In the genomic region with DNA sequence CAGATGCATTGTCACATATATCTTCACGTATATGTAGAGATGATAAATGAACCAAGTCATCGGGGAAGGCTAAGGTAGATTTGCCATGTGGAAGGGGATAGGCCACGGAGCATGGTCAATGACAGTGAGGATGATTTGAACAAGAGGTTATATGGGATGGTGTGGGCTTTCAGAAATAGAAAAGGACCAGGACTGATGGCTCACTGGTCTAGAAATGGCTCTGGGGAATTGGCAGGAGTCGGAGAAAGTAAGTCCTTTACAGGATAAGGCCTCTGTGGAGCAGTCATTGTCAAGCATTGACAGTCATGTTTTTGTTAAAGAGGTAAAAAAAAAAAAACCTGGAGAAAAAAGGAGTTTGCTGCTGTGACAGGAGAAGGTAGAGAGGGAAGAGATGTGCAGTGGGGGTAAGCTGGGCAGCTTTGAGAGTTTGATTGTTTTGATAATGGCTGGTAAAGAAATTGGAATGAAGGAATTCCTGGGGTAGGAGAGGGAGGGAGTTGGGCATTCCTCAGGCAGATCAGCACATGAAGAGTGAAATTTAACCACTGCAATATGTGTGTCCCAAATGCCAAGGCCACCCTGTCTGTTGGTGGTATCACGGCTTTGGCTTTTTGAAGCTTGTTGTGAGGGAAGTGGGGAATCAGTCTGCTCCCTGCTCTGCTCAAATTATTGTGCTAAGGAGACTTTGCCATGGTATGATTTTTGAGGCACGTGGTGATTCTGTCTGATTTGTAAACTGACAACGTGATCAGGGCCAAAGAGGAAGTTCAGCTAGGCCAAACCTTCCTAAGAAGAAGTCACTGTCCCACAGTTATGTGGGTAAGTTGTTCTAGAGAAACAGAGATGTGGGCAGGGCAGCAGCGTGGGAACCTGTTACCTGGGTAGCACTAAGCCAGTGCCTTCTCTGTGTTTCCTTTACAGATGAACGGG, we compare ENCODE assay signal across 1 cellular context.
TF ChIP-seq lines count a peak whose summit lies in the region.

No MANE protein-coding gene starts in this region.

TF ChIP-seq in K562, 482 proteins besides CTCF, POLR2A, EP300 and RAD21 (continued from another document):
- TF ChIP-seq, protein P1, sequence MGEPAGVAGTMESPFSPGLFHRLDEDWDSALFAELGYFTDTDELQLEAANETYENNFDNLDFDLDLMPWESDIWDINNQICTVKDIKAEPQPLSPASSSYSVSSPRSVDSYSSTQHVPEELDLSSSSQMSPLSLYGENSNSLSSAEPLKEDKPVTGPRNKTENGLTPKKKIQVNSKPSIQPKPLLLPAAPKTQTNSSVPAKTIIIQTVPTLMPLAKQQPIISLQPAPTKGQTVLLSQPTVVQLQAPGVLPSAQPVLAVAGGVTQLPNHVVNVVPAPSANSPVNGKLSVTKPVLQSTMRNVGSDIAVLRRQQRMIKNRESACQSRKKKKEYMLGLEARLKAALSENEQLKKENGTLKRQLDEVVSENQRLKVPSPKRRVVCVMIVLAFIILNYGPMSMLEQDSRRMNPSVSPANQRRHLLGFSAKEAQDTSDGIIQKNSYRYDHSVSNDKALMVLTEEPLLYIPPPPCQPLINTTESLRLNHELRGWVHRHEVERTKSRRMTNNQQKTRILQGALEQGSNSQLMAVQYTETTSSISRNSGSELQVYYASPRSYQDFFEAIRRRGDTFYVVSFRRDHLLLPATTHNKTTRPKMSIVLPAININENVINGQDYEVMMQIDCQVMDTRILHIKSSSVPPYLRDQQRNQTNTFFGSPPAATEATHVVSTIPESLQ (CRISPR knock-in tag; IDR thresholded peaks at IDR 0.05), result no peak
- TF ChIP-seq, protein P2, sequence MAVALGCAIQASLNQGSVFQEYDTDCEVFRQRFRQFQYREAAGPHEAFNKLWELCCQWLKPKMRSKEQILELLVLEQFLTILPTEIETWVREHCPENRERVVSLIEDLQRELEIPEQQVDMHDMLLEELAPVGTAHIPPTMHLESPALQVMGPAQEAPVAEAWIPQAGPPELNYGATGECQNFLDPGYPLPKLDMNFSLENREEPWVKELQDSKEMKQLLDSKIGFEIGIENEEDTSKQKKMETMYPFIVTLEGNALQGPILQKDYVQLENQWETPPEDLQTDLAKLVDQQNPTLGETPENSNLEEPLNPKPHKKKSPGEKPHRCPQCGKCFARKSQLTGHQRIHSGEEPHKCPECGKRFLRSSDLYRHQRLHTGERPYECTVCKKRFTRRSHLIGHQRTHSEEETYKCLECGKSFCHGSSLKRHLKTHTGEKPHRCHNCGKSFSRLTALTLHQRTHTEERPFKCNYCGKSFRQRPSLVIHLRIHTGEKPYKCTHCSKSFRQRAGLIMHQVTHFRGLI (CRISPR knock-in tag; IDR thresholded peaks at IDR 0.05), result no peak
- 0 out of 4 replicates have a peak, but pooled peaks of 1 of the 2 experiments have one; percentile 42 for TF ChIP-seq RCOR1 (IDR thresholded peaks at IDR 0.05; ENCODE audit: borderline replicate concordance in 1 of 2, low read depth in 2 of 2, low read length in 2 of 2)
- no peak for TF ChIP-seq TEAD4 (IDR thresholded peaks at IDR 0.05; ENCODE audit: low read length)
- TF ChIP-seq TEAD4 (CRISPR knock-in tag; IDR thresholded peaks at IDR 0.05; ENCODE audit: borderline replicate concordance), result no peak
- no peak for TF ChIP-seq KAT8 (IDR thresholded peaks at IDR 0.05; ENCODE audit: low read depth)
- TF ChIP-seq KLF16 (IDR thresholded peaks at IDR 0.05), result no peak
- TF ChIP-seq RBFOX2 (IDR thresholded peaks at IDR 0.05; ENCODE audit: low read depth, low read length), result no peak
- no peak for TF ChIP-seq NFE2L1 (tag; IDR thresholded peaks at IDR 0.05; ENCODE audit: borderline replicate concordance, low read depth)
- TF ChIP-seq BCL6 (CRISPR knock-in tag; IDR thresholded peaks at IDR 0.05), result no peak
- TF ChIP-seq SIRT6 (IDR thresholded peaks at IDR 0.05; ENCODE audit: low read depth, low read length), result no peak
- TF ChIP-seq, protein P3, sequence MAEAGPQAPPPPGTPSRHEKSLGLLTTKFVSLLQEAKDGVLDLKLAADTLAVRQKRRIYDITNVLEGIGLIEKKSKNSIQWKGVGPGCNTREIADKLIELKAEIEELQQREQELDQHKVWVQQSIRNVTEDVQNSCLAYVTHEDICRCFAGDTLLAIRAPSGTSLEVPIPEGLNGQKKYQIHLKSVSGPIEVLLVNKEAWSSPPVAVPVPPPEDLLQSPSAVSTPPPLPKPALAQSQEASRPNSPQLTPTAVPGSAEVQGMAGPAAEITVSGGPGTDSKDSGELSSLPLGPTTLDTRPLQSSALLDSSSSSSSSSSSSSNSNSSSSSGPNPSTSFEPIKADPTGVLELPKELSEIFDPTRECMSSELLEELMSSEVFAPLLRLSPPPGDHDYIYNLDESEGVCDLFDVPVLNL (CRISPR knock-in tag; IDR thresholded peaks at IDR 0.05; ENCODE audit: low read depth), result no peak
- no peak for TF ChIP-seq FOXK2 (conservative IDR thresholded peaks at IDR 0.05 in 1 of 2, IDR thresholded peaks at IDR 0.05 in 1 of 2; ENCODE audit: low read depth in 2 of 2)
- TF ChIP-seq DNMT1 (IDR thresholded peaks at IDR 0.05), result no peak
- 0 out of 2 replicates have a peak, but pooled peaks have one; percentile 16 for TF ChIP-seq MYC (IDR thresholded peaks at IDR 0.05; ENCODE audit: low read depth, low read length)
- TF ChIP-seq MYC (CRISPR knock-in tag; IDR thresholded peaks at IDR 0.05; ENCODE audit: borderline replicate concordance, low read depth), result no peak
- TF ChIP-seq ZNF76 (CRISPR knock-in tag; IDR thresholded peaks at IDR 0.05; ENCODE audit: borderline replicate concordance), result no peak
- no peak for TF ChIP-seq SRSF7 (optimal IDR thresholded peaks at IDR 0.05; ENCODE audit: low read depth, low read length)
- TF ChIP-seq, protein P4, sequence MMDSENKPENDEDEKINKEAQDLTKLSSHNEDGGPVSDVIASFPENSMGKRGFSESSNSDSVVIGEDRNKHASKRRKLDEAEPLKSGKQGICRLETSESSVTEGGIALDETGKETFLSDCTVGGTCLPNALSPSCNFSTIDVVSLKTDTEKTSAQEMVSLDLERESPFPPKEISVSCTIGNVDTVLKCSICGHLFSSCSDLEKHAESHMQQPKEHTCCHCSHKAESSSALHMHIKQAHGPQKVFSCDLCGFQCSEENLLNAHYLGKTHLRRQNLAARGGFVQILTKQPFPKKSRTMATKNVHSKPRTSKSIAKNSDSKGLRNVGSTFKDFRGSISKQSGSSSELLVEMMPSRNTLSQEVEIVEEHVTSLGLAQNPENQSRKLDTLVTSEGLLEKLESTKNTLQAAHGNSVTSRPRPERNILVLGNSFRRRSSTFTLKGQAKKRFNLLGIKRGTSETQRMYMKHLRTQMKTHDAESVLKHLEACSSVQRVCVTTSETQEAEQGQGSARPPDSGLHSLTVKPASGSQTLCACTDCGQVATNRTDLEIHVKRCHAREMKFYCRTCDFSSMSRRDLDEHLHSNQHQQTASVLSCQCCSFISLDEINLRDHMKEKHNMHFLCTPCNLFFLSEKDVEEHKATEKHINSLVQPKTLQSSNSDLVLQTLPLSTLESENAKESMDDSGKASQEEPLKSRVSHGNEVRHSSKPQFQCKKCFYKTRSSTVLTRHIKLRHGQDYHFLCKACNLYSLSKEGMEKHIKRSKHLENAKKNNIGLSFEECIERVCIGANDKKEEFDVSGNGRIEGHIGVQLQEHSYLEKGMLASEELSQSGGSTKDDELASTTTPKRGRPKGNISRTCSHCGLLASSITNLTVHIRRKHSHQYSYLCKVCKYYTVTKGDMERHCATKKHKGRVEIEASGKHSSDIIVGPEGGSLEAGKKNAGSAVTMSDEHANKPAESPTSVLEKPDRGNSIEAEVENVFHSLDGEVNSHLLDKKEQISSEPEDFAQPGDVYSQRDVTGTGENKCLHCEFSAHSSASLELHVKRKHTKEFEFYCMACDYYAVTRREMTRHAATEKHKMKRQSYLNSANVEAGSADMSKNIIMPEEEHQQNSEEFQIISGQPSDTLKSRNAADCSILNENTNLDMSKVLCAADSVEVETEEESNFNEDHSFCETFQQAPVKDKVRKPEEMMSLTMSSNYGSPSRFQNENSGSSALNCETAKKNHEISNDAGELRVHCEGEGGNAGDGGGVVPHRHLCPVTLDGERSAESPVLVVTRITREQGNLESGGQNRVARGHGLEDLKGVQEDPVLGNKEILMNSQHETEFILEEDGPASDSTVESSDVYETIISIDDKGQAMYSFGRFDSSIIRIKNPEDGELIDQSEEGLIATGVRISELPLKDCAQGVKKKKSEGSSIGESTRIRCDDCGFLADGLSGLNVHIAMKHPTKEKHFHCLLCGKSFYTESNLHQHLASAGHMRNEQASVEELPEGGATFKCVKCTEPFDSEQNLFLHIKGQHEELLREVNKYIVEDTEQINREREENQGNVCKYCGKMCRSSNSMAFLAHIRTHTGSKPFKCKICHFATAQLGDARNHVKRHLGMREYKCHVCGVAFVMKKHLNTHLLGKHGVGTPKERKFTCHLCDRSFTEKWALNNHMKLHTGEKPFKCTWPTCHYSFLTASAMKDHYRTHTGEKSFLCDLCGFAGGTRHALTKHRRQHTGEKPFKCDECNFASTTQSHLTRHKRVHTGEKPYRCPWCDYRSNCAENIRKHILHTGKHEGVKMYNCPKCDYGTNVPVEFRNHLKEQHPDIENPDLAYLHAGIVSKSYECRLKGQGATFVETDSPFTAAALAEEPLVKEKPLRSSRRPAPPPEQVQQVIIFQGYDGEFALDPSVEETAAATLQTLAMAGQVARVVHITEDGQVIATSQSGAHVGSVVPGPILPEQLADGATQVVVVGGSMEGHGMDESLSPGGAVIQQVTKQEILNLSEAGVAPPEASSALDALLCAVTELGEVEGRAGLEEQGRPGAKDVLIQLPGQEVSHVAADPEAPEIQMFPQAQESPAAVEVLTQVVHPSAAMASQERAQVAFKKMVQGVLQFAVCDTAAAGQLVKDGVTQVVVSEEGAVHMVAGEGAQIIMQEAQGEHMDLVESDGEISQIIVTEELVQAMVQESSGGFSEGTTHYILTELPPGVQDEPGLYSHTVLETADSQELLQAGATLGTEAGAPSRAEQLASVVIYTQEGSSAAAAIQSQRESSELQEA (IDR thresholded peaks at IDR 0.05; ENCODE audit: low read depth), result no peak
- no peak for TF ChIP-seq ZNF780A (CRISPR knock-in tag; IDR thresholded peaks at IDR 0.05)
- TF ChIP-seq, protein P5, sequence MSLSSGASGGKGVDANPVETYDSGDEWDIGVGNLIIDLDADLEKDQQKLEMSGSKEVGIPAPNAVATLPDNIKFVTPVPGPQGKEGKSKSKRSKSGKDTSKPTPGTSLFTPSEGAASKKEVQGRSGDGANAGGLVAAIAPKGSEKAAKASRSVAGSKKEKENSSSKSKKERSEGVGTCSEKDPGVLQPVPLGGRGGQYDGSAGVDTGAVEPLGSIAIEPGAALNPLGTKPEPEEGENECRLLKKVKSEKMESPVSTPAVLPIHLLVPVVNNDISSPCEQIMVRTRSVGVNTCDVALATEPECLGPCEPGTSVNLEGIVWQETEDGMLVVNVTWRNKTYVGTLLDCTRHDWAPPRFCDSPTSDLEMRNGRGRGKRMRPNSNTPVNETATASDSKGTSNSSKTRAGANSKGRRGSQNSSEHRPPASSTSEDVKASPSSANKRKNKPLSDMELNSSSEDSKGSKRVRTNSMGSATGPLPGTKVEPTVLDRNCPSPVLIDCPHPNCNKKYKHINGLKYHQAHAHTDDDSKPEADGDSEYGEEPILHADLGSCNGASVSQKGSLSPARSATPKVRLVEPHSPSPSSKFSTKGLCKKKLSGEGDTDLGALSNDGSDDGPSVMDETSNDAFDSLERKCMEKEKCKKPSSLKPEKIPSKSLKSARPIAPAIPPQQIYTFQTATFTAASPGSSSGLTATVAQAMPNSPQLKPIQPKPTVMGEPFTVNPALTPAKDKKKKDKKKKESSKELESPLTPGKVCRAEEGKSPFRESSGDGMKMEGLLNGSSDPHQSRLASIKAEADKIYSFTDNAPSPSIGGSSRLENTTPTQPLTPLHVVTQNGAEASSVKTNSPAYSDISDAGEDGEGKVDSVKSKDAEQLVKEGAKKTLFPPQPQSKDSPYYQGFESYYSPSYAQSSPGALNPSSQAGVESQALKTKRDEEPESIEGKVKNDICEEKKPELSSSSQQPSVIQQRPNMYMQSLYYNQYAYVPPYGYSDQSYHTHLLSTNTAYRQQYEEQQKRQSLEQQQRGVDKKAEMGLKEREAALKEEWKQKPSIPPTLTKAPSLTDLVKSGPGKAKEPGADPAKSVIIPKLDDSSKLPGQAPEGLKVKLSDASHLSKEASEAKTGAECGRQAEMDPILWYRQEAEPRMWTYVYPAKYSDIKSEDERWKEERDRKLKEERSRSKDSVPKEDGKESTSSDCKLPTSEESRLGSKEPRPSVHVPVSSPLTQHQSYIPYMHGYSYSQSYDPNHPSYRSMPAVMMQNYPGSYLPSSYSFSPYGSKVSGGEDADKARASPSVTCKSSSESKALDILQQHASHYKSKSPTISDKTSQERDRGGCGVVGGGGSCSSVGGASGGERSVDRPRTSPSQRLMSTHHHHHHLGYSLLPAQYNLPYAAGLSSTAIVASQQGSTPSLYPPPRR (CRISPR knock-in tag; IDR thresholded peaks at IDR 0.05; ENCODE audit: borderline replicate concordance), result no peak
- no peak for TF ChIP-seq POLR2H (tag; IDR thresholded peaks at IDR 0.05; ENCODE audit: low read depth)
- no peak for TF ChIP-seq RB1 (IDR thresholded peaks at IDR 0.05; ENCODE audit: low read depth)
- no peak for TF ChIP-seq PHB2 (IDR thresholded peaks at IDR 0.05; ENCODE audit: low read depth)
- no peak for TF ChIP-seq TGIF2 (CRISPR knock-in tag; IDR thresholded peaks at IDR 0.05)
- TF ChIP-seq, protein P6, sequence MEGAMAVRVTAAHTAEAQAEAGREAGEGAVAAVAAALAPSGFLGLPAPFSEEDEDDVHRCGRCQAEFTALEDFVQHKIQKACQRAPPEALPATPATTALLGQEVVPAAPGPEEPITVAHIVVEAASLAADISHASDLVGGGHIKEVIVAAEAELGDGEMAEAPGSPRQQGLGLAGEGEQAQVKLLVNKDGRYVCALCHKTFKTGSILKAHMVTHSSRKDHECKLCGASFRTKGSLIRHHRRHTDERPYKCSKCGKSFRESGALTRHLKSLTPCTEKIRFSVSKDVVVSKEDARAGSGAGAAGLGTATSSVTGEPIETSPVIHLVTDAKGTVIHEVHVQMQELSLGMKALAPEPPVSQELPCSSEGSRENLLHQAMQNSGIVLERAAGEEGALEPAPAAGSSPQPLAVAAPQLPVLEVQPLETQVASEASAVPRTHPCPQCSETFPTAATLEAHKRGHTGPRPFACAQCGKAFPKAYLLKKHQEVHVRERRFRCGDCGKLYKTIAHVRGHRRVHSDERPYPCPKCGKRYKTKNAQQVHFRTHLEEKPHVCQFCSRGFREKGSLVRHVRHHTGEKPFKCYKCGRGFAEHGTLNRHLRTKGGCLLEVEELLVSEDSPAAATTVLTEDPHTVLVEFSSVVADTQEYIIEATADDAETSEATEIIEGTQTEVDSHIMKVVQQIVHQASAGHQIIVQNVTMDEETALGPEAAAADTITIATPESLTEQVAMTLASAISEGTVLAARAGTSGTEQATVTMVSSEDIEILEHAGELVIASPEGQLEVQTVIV (CRISPR knock-in tag; IDR thresholded peaks at IDR 0.05; ENCODE audit: borderline replicate concordance), result no peak
- TF ChIP-seq TCFL5 (CRISPR knock-in tag; conservative IDR thresholded peaks at IDR 0.05), result no peak
- TF ChIP-seq NFXL1 (CRISPR knock-in tag; IDR thresholded peaks at IDR 0.05), result no peak
- TF ChIP-seq ETV1 (tag; conservative IDR thresholded peaks at IDR 0.05; ENCODE audit: low read depth), result no peak
- TF ChIP-seq ELF2 (CRISPR knock-in tag; IDR thresholded peaks at IDR 0.05), result no peak
